19 cellular contexts compared by ENCODE assay signal in the genomic region with DNA sequence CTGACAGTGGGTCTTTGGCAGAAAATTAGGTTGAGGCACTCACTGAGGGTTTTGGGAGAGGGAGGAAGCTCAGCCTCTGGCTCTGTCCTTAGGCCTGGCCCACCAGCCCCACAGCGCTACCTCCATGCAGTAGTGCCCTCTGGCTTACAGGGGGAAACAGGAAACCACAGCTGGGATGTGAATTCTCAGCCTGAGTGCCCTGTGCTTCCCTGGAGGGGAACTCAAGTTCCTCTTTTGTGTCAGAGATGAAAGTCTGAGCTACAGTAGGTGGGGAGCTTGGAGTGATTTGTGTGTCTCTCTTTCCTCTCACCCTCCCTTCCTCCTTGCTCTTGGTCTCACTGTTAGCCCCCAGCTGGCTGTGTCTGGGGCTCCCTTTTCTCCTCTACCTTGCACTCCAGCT. TPM values are rescaled to one million over a fixed set of nuclear protein-coding genes. Genes with fewer than 3 reads are reported as not detected.
DNase-seq lines count a peak whose midpoint lies in the region; ATAC-seq, FAIRE-seq and TF ChIP-seq lines count a peak whose summit lies in the region.
"Had no signal": no experiment of that assay in that cellular context is flagged by ENCODE, and none has a peak within 500 bp of the region (broad histone marks: within the 10 kb centered on the region; RNA-seq: fewer than 3 reads in every experiment).

No MANE protein-coding gene starts in this region.

- H3K36me3 ChIP-seq in H1 (ENCODE audit: control insufficient read depth in 2 of 4, insufficient read depth in 4 of 4, low read length in 3 of 4) (no peaks in the 10 kb centered on the region), upper lobe of right lung (no peaks in the 10 kb centered on the region)
- H3K36me3 ChIP-seq: ascending aorta, vagina had no signal

- no peak for TF ChIP-seq POLR2A in H1 (IDR thresholded peaks at IDR 0.05; ENCODE audit: control extremely low read depth in 1 of 2, low read depth in 2 of 2, low read length in 2 of 2)

- no peaks in the 10 kb centered on the region for H3K79me2 ChIP-seq in H1 (ENCODE audit: control insufficient read depth in 1 of 2, insufficient read depth in 2 of 2, low read length in 2 of 2)

- H3K18ac ChIP-seq in H1 (ENCODE audit: extremely low read depth, low read length): no peak overlapping the region

- CTCF ChIA-PET in H1 (lab: Charles Lee; ENCODE audit: partially characterized antibody): interaction anchor here (0.8 to 5.6 kb wide), 10 partner anchors 9 to 320 kb away, joined by 3 to 55 read pairs (median 4); no protein-coding TSS in a partner anchor

- no peak overlapping the region for H3K4me3 Mint-ChIP-seq in natural killer cell treated with Interleukin-12 subunit alpha and Interleukin-12 subunit beta and Interleukin-15 and Interleukin-18, amount 100 ng/mL, for 72 hours
- no peak overlapping the region for H3K4me3 Mint-ChIP-seq in natural killer cell
- H3K4me3 Mint-ChIP-seq: HFFc6, immature natural killer cell had no signal

- TF ChIP-seq RAD21 in H1 (IDR thresholded peaks at IDR 0.05 in 1 of 2, conservative IDR thresholded peaks at IDR 0.05 in 1 of 2; ENCODE audit: low read depth in 2 of 2, low read length in 2 of 2): peak in 1 of 2 experiments; percentile 51; a peak in 2 of 4 replicates

- no peaks in the 10 kb centered on the region for H3K27me3 ChIP-seq in H1 (replicated peaks in 1 of 4; ENCODE audit: control insufficient read depth in 3 of 4, extremely low read depth in 1 of 4, insufficient read depth in 3 of 4, low read length in 3 of 4)
- H3K27me3 ChIP-seq in upper lobe of right lung: peaks cover 13% of the 10 kb centered on the region
- H3K27me3 ChIP-seq: ascending aorta, vagina had no signal

- no peak overlapping the region for H2BK5ac ChIP-seq in H1 (ENCODE audit: low read depth, low read length)

- no peak for TF ChIP-seq EP300 in H1 (IDR thresholded peaks at IDR 0.05; ENCODE audit: borderline replicate concordance in 1 of 2, low read depth in 2 of 2, low read length in 2 of 2)

- H3K4me2 ChIP-seq in H1 (ENCODE audit: insufficient read depth in 1 of 2, low read depth in 2 of 2, low read length in 2 of 2): no peak overlapping the region

- no peaks in the 10 kb centered on the region for H3K36me3 Mint-ChIP-seq in natural killer cell treated with Interleukin-12 subunit alpha and Interleukin-12 subunit beta and Interleukin-15 and Interleukin-18, amount 100 ng/mL, for 72 hours
- H3K36me3 Mint-ChIP-seq in natural killer cell: no peaks in the 10 kb centered on the region
- H3K36me3 Mint-ChIP-seq: immature natural killer cell had no signal

- no peak for ATAC-seq in natural killer cell treated with Interleukin-12 subunit alpha and Interleukin-12 subunit beta and Interleukin-15 and Interleukin-18, amount 100 ng/mL, for 72 hours
- ATAC-seq in natural killer cell (no peak), upper lobe of right lung (peak; percentile 26), Right ventricle myocardium inferior (no peak), HG02884 (IDR thresholded peaks at IDR 0.05; ENCODE audit: unreplicated experiment) (no peak)

- H3K4me1 ChIP-seq in H1 (replicated peaks in 1 of 4; ENCODE audit: control insufficient read depth in 3 of 4, insufficient read depth in 4 of 4, low read length in 3 of 4): peaks cover 0 to 2% (median under 1%) of the 10 kb centered on the region in 4 experiments; a peak in 4 of 7 replicates
- no peaks in the 10 kb centered on the region for H3K4me1 ChIP-seq in upper lobe of right lung
- H3K4me1 ChIP-seq: ascending aorta, vagina had no signal

- H2BK20ac ChIP-seq in H1 (ENCODE audit: low read length): no peak overlapping the region

- H3K9ac ChIP-seq in H1 (replicated peaks in 1 of 4; ENCODE audit: extremely low read depth in 1 of 4, low read depth in 3 of 4, low read length in 3 of 4): no peak overlapping the region

- H4K91ac ChIP-seq in H1 (replicated peaks; ENCODE audit: insufficient read length, low read length): no peak overlapping the region

- H2BK15ac ChIP-seq in H1 (ENCODE audit: low read length): peak overlapping the region; percentile 77; the same call in 1 of the 2 replicates

- 62% methylated on average over 1 of the region's 1 CpG; no CpG with 5 or more reads in 1 of the 2 experiments for WGBS in H1 (ENCODE audit: extremely low coverage in 1 of 2, insufficient coverage in 1 of 2, insufficient read length in 1 of 2, insufficient replicate concordance in 2 of 2, low coverage in 1 of 2, low lambda C conversion rate in 2 of 2, missing lambda C conversion rate in 1 of 2), 2 experiments

- H2BK12ac ChIP-seq in H1 (ENCODE audit: low read depth, low read length): no peak overlapping the region

- H3K9me3 ChIP-seq in H1 (ENCODE audit: insufficient read depth in 2 of 2, low read depth in 1 of 2, low read length in 1 of 2): no peaks in the 10 kb centered on the region
- H3K9me3 ChIP-seq in upper lobe of right lung: no peaks in the 10 kb centered on the region
- H3K9me3 ChIP-seq: ascending aorta, vagina had no signal

- H2BK120ac ChIP-seq in H1 (replicated peaks; ENCODE audit: low read depth, low read length): no peak overlapping the region

- no peaks in the 10 kb centered on the region for H4K20me1 ChIP-seq in H1 (replicated peaks in 1 of 2; ENCODE audit: control insufficient read depth in 1 of 2, insufficient read depth in 2 of 2, low read length in 2 of 2)

- H2AK5ac ChIP-seq in H1 (ENCODE audit: low read depth, low read length): no peak overlapping the region

- H3K14ac ChIP-seq in H1 (ENCODE audit: insufficient read length): no peak overlapping the region

- no peaks in the 10 kb centered on the region for H3K9me3 Mint-ChIP-seq in natural killer cell treated with Interleukin-12 subunit alpha and Interleukin-12 subunit beta and Interleukin-15 and Interleukin-18, amount 100 ng/mL, for 72 hours
- H3K9me3 Mint-ChIP-seq in natural killer cell: no peaks in the 10 kb centered on the region
- H3K9me3 Mint-ChIP-seq: activated T-helper 2 cell treated with anti-CD3 and anti-CD28 coated beads, Interferon-gamma antibody, Interleukin-2, Interleukin-4, amounts not matched to agents 10 μg/mL and 5 μg/mL and 100 μg/mL, durations not matched to agents 14 hours and 24 hours and 36 hours; HFFc6; immature natural killer cell had no signal

- TF ChIP-seq CTCF in natural killer cell (IDR thresholded peaks at IDR 0.05): no peak
- peak; percentile 22 to 43 (median 32); a peak in 3 of 4 replicates for TF ChIP-seq CTCF in H1 (IDR thresholded peaks at IDR 0.05; ENCODE audit: control extremely low read depth in 1 of 3, insufficient read depth in 1 of 3, low read depth in 1 of 3, low read length in 3 of 3)
- no peak for TF ChIP-seq CTCF in upper lobe of right lung (IDR thresholded peaks at IDR 0.05)

- H3K4me1 Mint-ChIP-seq in natural killer cell treated with Interleukin-12 subunit alpha and Interleukin-12 subunit beta and Interleukin-15 and Interleukin-18, amount 100 ng/mL, for 72 hours (ENCODE audit: low read depth in 2 of 2): peaks cover 0 to 3% of the 10 kb centered on the region in 2 donors
- no peaks in the 10 kb centered on the region for H3K4me1 Mint-ChIP-seq in natural killer cell
- H3K4me1 Mint-ChIP-seq: immature natural killer cell had no signal

- POLR2A ChIA-PET in H1 (lab: Charles Lee; ENCODE audit: partially characterized antibody): interaction anchor here (0.6 kb wide), 1 partner anchor 18 kb away, joined by 3 read pairs; no protein-coding TSS in a partner anchor

- no peak overlapping the region for H4K5ac ChIP-seq in H1 (ENCODE audit: insufficient read length, low read depth, low read length)

- no peak overlapping the region for H3K27ac ChIP-seq in H1 (ENCODE audit: low read depth, low read length)
- no peak overlapping the region for H3K27ac ChIP-seq in upper lobe of right lung
- H3K27ac ChIP-seq: ascending aorta, vagina had no signal

- intact Hi-C loops in natural killer cell (cut with micrococcal nuclease) (no loop called here), upper lobe of right lung (cut with DNase I) (no loop called here), Right ventricle myocardium inferior (cut with DNase I) (loop anchor here (10.0 kb wide), 1 partner anchor 319 kb away; no protein-coding TSS in a partner anchor)

- no peaks in the 10 kb centered on the region for H3K23me2 ChIP-seq in H1 (ENCODE audit: low read depth, low read length)

- H3K4me3 ChIP-seq in H1 (ENCODE audit: extremely low read depth in 1 of 4, insufficient read depth in 2 of 4, low read depth in 3 of 4, low read length in 4 of 4): no peak overlapping the region
- no peak overlapping the region for H3K4me3 ChIP-seq in upper lobe of right lung
- H3K4me3 ChIP-seq: ascending aorta, vagina had no signal

- H3K23ac ChIP-seq in H1 (ENCODE audit: insufficient read length): no peak overlapping the region

- H2AFZ ChIP-seq in H1 (ENCODE audit: low read length): no peak overlapping the region

- H3K27me3 Mint-ChIP-seq in natural killer cell treated with Interleukin-12 subunit alpha and Interleukin-12 subunit beta and Interleukin-15 and Interleukin-18, amount 100 ng/mL, for 72 hours: peaks cover 33 to 45% of the 10 kb centered on the region in 2 donors
- H3K27me3 Mint-ChIP-seq in natural killer cell (ENCODE audit: low read depth in 2 of 2): peaks cover 23 to 43% of the 10 kb centered on the region in 2 donors

- 0 out of 2 replicates have a peak overlapping the region, but pooled peaks have one; percentile 5 for H4K8ac ChIP-seq in H1 (ENCODE audit: extremely low read depth, insufficient read depth, low read length)

- no peaks in the 10 kb centered on the region for H3K79me1 ChIP-seq in H1 (ENCODE audit: low read depth, low read length)

- DNase-seq in natural killer cell treated with Interleukin-12 subunit alpha and Interleukin-12 subunit beta and Interleukin-15 and Interleukin-18, amount 100 ng/mL, for 72 hours (ENCODE audit: low spot score): peak; percentile 25
- DNase-seq in natural killer cell (no peak), NOMO-1 treated with DMSO at 0.1 percent for 48 hours (lab: John Stamatoyannopoulos, UW; ENCODE audit: unreplicated experiment) (peak; percentile 60), H1 (ENCODE audit: low read depth in 1 of 2, low spot score in 2 of 2) (no peak), upper lobe of right lung (no peak), Right ventricle myocardium inferior (ENCODE audit: missing footprints) (no peak)
- DNase-seq in stimulated activated CD4-positive, alpha-beta T cell treated with anti-CD3 and anti-CD28 coated beads, Interleukin-4, amount 100 ng/mL, for 4 hours: no peak
- DNase-seq: activated CD4-positive, alpha-beta T cell treated with anti-CD3 and anti-CD28 coated beads, Interleukin-2, amount 50 U/mL, for 1 hour; dermis blood vessel endothelial cell; HFFc6; immature natural killer cell; IMR-90; NCI-H187 had no signal

- no peak overlapping the region for H3K56ac ChIP-seq in H1 (replicated peaks; ENCODE audit: insufficient read length, low read depth, low read length)

- H3K4ac ChIP-seq in H1 (replicated peaks; ENCODE audit: insufficient read length, low read depth, low read length): no peak overlapping the region

- H3K27ac Mint-ChIP-seq in natural killer cell treated with Interleukin-12 subunit alpha and Interleukin-12 subunit beta and Interleukin-15 and Interleukin-18, amount 100 ng/mL, for 72 hours: no peak overlapping the region
- H3K27ac Mint-ChIP-seq in natural killer cell: no peak overlapping the region
- H3K27ac Mint-ChIP-seq: activated T-helper 2 cell treated with anti-CD3 and anti-CD28 coated beads, Interferon-gamma antibody, Interleukin-2, Interleukin-4, amounts not matched to agents 10 μg/mL and 5 μg/mL and 100 μg/mL, durations not matched to agents 14 hours and 24 hours and 36 hours; HFFc6; immature natural killer cell; progenitor cell of endocrine pancreas had no signal

- FAIRE-seq in H1 (lab: Jason Lieb, UNC): peak; percentile 73

RNA-seq across cellular contexts. Expression of gene BLCAP, which starts 48.2 kb away (rescaled TPM):
- total RNA-seq in natural killer cell treated with Interleukin-12 subunit alpha and Interleukin-12 subunit beta and Interleukin-15 and Interleukin-18, amount 100 ng/mL, for 72 hours: 10 to 100 TPM; 39.3 to 39.8 TPM
- total RNA-seq in natural killer cell (10 to 100 TPM; 60.4 to 80.1 (median 77.9) TPM), upper lobe of right lung (74.8 TPM), Right ventricle myocardium inferior (92.1 TPM)
- 51.1 and 60.3 TPM in 2 replicates for total RNA-seq in H1 (2021; fragmentation: NEBNext Ultra II Directional; extraction: Animal tissue kit (Norgen Biotek cat#: 25700))
- polyA plus RNA-seq in H1 (2011; rRNA removed): 69.2 and 72.2 TPM in 2 replicates
- polyA plus RNA-seq in H1 (2011; cell fraction: cytosol; rRNA removed): 68.8 TPM
- polyA plus RNA-seq in H1 (2011; cell fraction: nucleus; rRNA removed): 57.1 TPM
- polyA plus RNA-seq in H1 (2012, experiment 1 of 2): 39.7 to 48.2 TPM (median 45.8 TPM) in 4 replicates
- 36.4 TPM for polyA plus RNA-seq in H1 (2012, experiment 2 of 2)
- polyA plus RNA-seq in H1 (2013, experiment 1 of 2): 48.3 TPM
- polyA plus RNA-seq in H1 (2013, experiment 2 of 2): 52.3 TPM
- polyA minus RNA-seq in H1 (2011; rRNA and poly(A)+ RNA removed): 48.7 and 61.2 TPM in 2 replicates
- 29.9 TPM for polyA minus RNA-seq in H1 (2011; cell fraction: cytosol; rRNA and poly(A)+ RNA removed)
- polyA minus RNA-seq in H1 (2011; cell fraction: nucleus; rRNA and poly(A)+ RNA removed): 46.8 TPM

RNA-seq across cellular contexts. Expression of gene NNAT, which starts 54.8 kb away (rescaled TPM):
- under 1 TPM; 0.53 to 0.71 TPM for total RNA-seq in natural killer cell treated with Interleukin-12 subunit alpha and Interleukin-12 subunit beta and Interleukin-15 and Interleukin-18, amount 100 ng/mL, for 72 hours
- total RNA-seq in natural killer cell: not detected
- total RNA-seq in H1 (2021; fragmentation: NEBNext Ultra II Directional; extraction: Animal tissue kit (Norgen Biotek cat#: 25700)): 66.8 and 71.5 TPM in 2 replicates
- polyA plus RNA-seq in H1 (2011; rRNA removed): 175 and 184 TPM in 2 replicates
- polyA plus RNA-seq in H1 (2011; cell fraction: cytosol; rRNA removed): 189 TPM
- polyA plus RNA-seq in H1 (2011; cell fraction: nucleus; rRNA removed): 108 TPM
- 95.7 to 129 TPM (median 122 TPM) in 4 replicates for polyA plus RNA-seq in H1 (2012, experiment 1 of 2)
- 151 TPM for polyA plus RNA-seq in H1 (2012, experiment 2 of 2)
- polyA plus RNA-seq in H1 (2013, experiment 1 of 2): 60.7 TPM
- polyA plus RNA-seq in H1 (2013, experiment 2 of 2): 75.9 TPM
- polyA minus RNA-seq in H1 (2011; rRNA and poly(A)+ RNA removed): 52.9 and 63.8 TPM in 2 replicates
- 35.2 TPM for polyA minus RNA-seq in H1 (2011; cell fraction: cytosol; rRNA and poly(A)+ RNA removed)
- polyA minus RNA-seq in H1 (2011; cell fraction: nucleus; rRNA and poly(A)+ RNA removed): 29.1 TPM
- 0.43 TPM for total RNA-seq in upper lobe of right lung
- 0.19 TPM for total RNA-seq in Right ventricle myocardium inferior
- total RNA-seq: activated T-helper 2 cell treated with anti-CD3 and anti-CD28 coated beads, Interferon-gamma antibody, Interleukin-2, Interleukin-4, amounts not matched to agents 10 μg/mL and 5 μg/mL and 100 μg/mL, durations not matched to agents 14 hours and 24 hours and 36 hours; ascending aorta; HFFc6; mononuclear cell had no signal

Comparison
In these comparisons a context has a peak if more than half of its experiments do, and no peak if none do; other contexts are left out.
1. DNase-seq: peak in natural killer cell treated with Interleukin-12 subunit alpha and Interleukin-12 subunit beta and Interleukin-15 and Interleukin-18, amount 100 ng/mL, for 72 hours (single experiment) and NOMO-1 treated with DMSO at 0.1 percent for 48 hours (single experiment); none in natural killer cell (single experiment), H1 (0 of 2), upper lobe of right lung (single experiment), Right ventricle myocardium inferior (single experiment) and stimulated activated CD4-positive, alpha-beta T cell treated with anti-CD3 and anti-CD28 coated beads, Interleukin-4, amount 100 ng/mL, for 4 hours (0 of 2).
2. CTCF ChIP-seq: peak in H1 (3 of 3); none in natural killer cell (single experiment) and upper lobe of right lung (single experiment).
3. RNA of gene NNAT, which starts 54.8 kb away (total RNA-seq): 66.8 to 71.5 TPM in H1; 0.53 to 0.71 TPM in natural killer cell treated with Interleukin-12 subunit alpha and Interleukin-12 subunit beta and Interleukin-15 and Interleukin-18, amount 100 ng/mL, for 72 hours, 0.43 TPM in upper lobe of right lung (single experiment), 0.19 TPM in Right ventricle myocardium inferior (single experiment) and not detected in natural killer cell; every median in the first group is over 10 times any median in the second.